ENCODE assay signal across 8 cellular contexts in the genomic region with DNA sequence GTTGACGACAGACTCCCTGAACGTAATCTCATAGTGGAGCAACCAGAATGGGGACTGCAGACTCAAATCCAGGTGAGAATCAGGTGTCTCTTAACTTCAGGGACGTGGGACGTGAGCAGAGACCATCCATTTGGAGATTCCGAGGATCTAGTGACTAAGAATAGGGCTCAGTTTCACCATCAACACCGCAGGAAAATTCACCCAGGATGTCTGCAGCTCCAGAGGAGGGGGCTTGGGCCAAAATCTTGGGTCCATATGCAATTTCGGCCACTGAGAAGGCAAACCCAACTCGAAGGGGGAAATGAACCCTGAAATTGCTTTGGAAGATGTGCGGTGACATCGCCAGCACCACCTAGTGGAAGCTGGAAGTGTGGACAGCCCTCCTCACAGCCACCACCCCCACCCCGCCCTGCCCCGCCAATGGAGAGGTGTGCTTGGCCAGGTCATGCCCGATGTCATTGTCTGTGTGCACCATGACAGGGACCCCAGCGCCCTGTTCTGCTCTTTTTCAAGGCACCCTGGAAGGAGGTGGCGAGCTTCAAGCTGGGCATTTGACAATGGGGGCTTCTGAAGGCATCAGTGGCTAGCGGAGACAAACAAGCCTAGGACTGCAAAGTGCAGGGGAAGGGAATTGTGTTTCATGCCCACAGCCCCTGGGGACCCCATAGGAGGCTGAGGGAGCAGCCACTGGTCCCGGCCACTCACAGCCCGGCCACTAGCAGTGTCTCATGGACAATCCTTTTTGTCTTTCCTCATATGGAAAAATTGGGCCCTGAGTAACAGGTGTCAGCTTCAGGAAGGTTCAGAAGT. TPM values are rescaled to one million over a fixed set of nuclear protein-coding genes. Genes with fewer than 3 reads are reported as not detected.
DNase-seq lines count a peak whose midpoint lies in the region; ATAC-seq lines count a peak whose summit lies in the region.

No MANE protein-coding gene starts in this region.

- H3K36me3 Mint-ChIP-seq in naive thymus-derived CD8-positive, alpha-beta T cell: peaks cover 4 to 33% (median 5%) of the 10 kb centered on the region in 3 donors

- H3K27me3 Mint-ChIP-seq in naive thymus-derived CD8-positive, alpha-beta T cell: no peaks in the 10 kb centered on the region
- H3K27me3 Mint-ChIP-seq in stimulated activated naive CD8-positive, alpha-beta T cell treated with anti-CD3 and anti-CD28 coated beads, Interleukin-15, amount 100 ng/mL, for 72 hours: no peaks in the 10 kb centered on the region

- H3K27ac ChIP-seq in epithelial cell of prostate: peak overlapping the region; percentile 18

- peaks cover 8 to 36% (median 28%) of the 10 kb centered on the region in 4 donors for H3K4me1 Mint-ChIP-seq in naive thymus-derived CD8-positive, alpha-beta T cell
- H3K4me1 Mint-ChIP-seq in stimulated activated naive CD8-positive, alpha-beta T cell treated with anti-CD3 and anti-CD28 coated beads, Interleukin-15, amount 100 ng/mL, for 72 hours: peaks cover 42% of the 10 kb centered on the region

- POLR2A ChIA-PET in naive thymus-derived CD8-positive, alpha-beta T cell (lab: Charles Lee): interaction anchor here (0.8 to 2.8 kb wide), 4 partner anchors 9 to 54 kb away, joined by 3 to 12 read pairs (median 5); a partner anchor contains a TSS

- H3K27ac Mint-ChIP-seq in naive thymus-derived CD8-positive, alpha-beta T cell: peak overlapping the region; percentile 32 to 87 (median 72)
- peak overlapping the region; percentile 47 to 89 for H3K27ac Mint-ChIP-seq in stimulated activated naive CD8-positive, alpha-beta T cell treated with anti-CD3 and anti-CD28 coated beads, Interleukin-15, amount 100 ng/mL, for 72 hours

- ATAC-seq in naive thymus-derived CD8-positive, alpha-beta T cell: peak; percentile 74 to 80
- peak; percentile 90 for ATAC-seq in stimulated activated naive CD8-positive, alpha-beta T cell treated with anti-CD3 and anti-CD28 coated beads, Interleukin-15, amount 100 ng/mL, for 72 hours
- no peak for ATAC-seq in GM21786 (IDR thresholded peaks at IDR 0.05; ENCODE audit: unreplicated experiment)

- DNase-seq in activated gamma-delta T cell treated with Interleukin-2 at 50 U/mL for 16 hours (peak; percentile 61), activated gamma-delta T cell (lab: John Stamatoyannopoulos, UW) (no peak), NCI-H748 (lab: John Stamatoyannopoulos, UW; ENCODE audit: unreplicated experiment) (peak; percentile 47), epithelial cell of prostate (ENCODE audit: low read depth, low spot score) (no peak)
- peak; percentile 65 for DNase-seq in activated CD8-positive, alpha-beta memory T cell treated with anti-CD3 and anti-CD28 coated beads, Interleukin-2, amount 50 U/mL, for 4 hours
- peak; percentile 44 to 75 (median 59) for DNase-seq in naive thymus-derived CD8-positive, alpha-beta T cell
- peak; percentile 62 for DNase-seq in stimulated activated naive CD8-positive, alpha-beta T cell treated with anti-CD3 and anti-CD28 coated beads, Interleukin-15, amount 100 ng/mL, for 72 hours

- H3K4me3 Mint-ChIP-seq in naive thymus-derived CD8-positive, alpha-beta T cell: peak overlapping the region in 7 of 10 donors; percentile 0 to 67 (median 27)
- H3K4me3 Mint-ChIP-seq in stimulated activated naive CD8-positive, alpha-beta T cell treated with anti-CD3 and anti-CD28 coated beads, Interleukin-15, amount 100 ng/mL, for 72 hours: no peak overlapping the region

- no peaks in the 10 kb centered on the region for H3K9me3 Mint-ChIP-seq in naive thymus-derived CD8-positive, alpha-beta T cell
- H3K9me3 Mint-ChIP-seq in stimulated activated naive CD8-positive, alpha-beta T cell treated with anti-CD3 and anti-CD28 coated beads, Interleukin-15, amount 100 ng/mL, for 72 hours: no peaks in the 10 kb centered on the region

RNA-seq across cellular contexts. Expression of a gene that starts 24.8 kb away (rescaled TPM):
- 10 to 100 TPM; 15.3 to 16.5 TPM for total RNA-seq in naive thymus-derived CD8-positive, alpha-beta T cell
- polyA plus RNA-seq in naive thymus-derived CD8-positive, alpha-beta T cell: 10 to 100 TPM in 1 of 3 donors, 1 to 10 TPM in 2; 3.3 to 11.8 (median 4.6) TPM

RNA-seq across cellular contexts. Expression of a gene that starts 38.4 kb away (rescaled TPM):
- 10 to 100 TPM; 58.3 to 64.1 TPM for total RNA-seq in naive thymus-derived CD8-positive, alpha-beta T cell
- polyA plus RNA-seq in naive thymus-derived CD8-positive, alpha-beta T cell: 10 to 100 TPM; 11.7 to 16.4 (median 16.3) TPM

Comparison
In these comparisons a context has a peak if more than half of its experiments do, and no peak if none do; other contexts are left out.
1. DNase-seq: peak in activated gamma-delta T cell treated with Interleukin-2 at 50 U/mL for 16 hours (single experiment), NCI-H748 (single experiment), activated CD8-positive, alpha-beta memory T cell treated with anti-CD3 and anti-CD28 coated beads, Interleukin-2, amount 50 U/mL, for 4 hours (single experiment), naive thymus-derived CD8-positive, alpha-beta T cell (10 of 10) and stimulated activated naive CD8-positive, alpha-beta T cell treated with anti-CD3 and anti-CD28 coated beads, Interleukin-15, amount 100 ng/mL, for 72 hours (2 of 2); none in activated gamma-delta T cell (single experiment) and epithelial cell of prostate (single experiment).
2. H3K4me3 Mint-ChIP-seq: peak in naive thymus-derived CD8-positive, alpha-beta T cell (7 of 10); none in stimulated activated naive CD8-positive, alpha-beta T cell treated with anti-CD3 and anti-CD28 coated beads, Interleukin-15, amount 100 ng/mL, for 72 hours (0 of 2).